Comparison of ENCODE assay signal across 10 cellular contexts in the genomic region with DNA sequence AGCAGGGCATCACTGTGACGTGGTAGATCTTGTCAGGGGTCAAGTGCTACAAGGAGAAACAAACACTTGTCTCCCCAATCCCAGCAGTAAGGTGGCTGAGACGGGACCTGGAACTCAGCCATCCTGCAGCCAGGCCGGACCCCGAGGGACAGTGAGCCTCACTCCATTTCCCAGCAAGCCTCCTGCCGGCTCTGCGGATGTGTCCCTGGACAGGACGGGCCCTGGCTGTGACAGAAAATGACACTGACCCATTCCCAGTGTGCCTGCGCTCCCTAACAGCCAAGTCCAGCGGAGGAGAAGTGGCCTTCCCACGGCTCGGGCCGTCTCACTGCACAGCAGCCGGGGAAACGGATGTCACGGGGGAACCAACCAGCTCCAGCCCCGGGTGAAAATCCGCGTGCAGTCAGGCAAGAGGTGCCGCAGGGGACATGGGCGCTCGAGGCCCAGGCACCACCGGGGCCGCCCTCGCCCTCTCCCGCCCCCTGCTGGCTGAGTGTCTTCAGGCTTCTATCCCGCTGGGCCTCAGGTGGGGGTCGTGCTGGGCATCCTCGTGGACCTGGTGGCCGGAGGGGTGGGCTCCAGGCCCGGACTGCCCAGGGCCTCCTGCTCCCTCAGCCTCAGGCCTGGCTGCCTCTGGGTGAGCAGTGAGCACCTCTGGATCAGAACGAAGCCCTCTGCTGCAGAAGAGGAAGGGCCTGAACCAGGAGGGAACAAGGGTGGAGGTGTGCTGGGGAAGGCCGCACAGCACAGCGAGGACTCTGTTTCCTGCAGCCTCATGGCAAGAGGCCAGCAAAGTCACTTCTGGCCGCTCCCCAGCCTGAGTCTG. TPM values are rescaled to one million over a fixed set of nuclear protein-coding genes. Genes with fewer than 3 reads are reported as not detected.
DNase-seq lines count a peak whose midpoint lies in the region; TF ChIP-seq lines count a peak whose summit lies in the region.
"Had no signal": no experiment of that assay in that cellular context is flagged by ENCODE, and none has a peak within 500 bp of the region (broad histone marks: within the 10 kb centered on the region; RNA-seq: fewer than 3 reads in every experiment).

No MANE protein-coding gene starts in this region.

- no peaks in the 10 kb centered on the region for H3K27me3 ChIP-seq in GM06990 (replicated peaks; ENCODE audit: control insufficient read depth, insufficient read depth, low read length)
- no peaks in the 10 kb centered on the region for H3K27me3 ChIP-seq in MM.1S (replicated peaks; ENCODE audit: insufficient read depth, low read length)
- no peaks in the 10 kb centered on the region for H3K27me3 ChIP-seq in parathyroid adenoma (ENCODE audit: control insufficient read depth, insufficient read depth, low read length)

- TF ChIP-seq CTCF in GM06990 (IDR thresholded peaks at IDR 0.05; ENCODE audit: insufficient read depth, low read length, poor library complexity, severe bottlenecking) (peak; percentile 58), MM.1S (IDR thresholded peaks at IDR 0.05; ENCODE audit: low read length) (peak; percentile 30), chondrocyte (IDR thresholded peaks at IDR 0.05) (peak; percentile 51), parathyroid adenoma (IDR thresholded peaks at IDR 0.05) (peak; percentile 15)

- H3K4me1 ChIP-seq in MM.1S (ENCODE audit: low read length) (peaks cover 32% of the 10 kb centered on the region), parathyroid adenoma (no peaks in the 10 kb centered on the region)

- no peaks in the 10 kb centered on the region for H3K4me1 Mint-ChIP-seq in chondrocyte (ENCODE audit: low read depth)
- H3K4me1 Mint-ChIP-seq: nephron had no signal

- H3K27me3 Mint-ChIP-seq in chondrocyte (ENCODE audit: low read depth) = no peaks in the 10 kb centered on the region

- H3K4me2 ChIP-seq in MM.1S (ENCODE audit: low read depth, low read length) (no peak overlapping the region), parathyroid adenoma (ENCODE audit: low read length) (no peak overlapping the region)

- H3K36me3 Mint-ChIP-seq in chondrocyte (ENCODE audit: low read depth) = peaks cover 8% of the 10 kb centered on the region

- H3K27ac Mint-ChIP-seq in chondrocyte (ENCODE audit: unreplicated experiment) = no peak overlapping the region
- H3K27ac Mint-ChIP-seq: nephron had no signal

- H3K79me2 ChIP-seq in MM.1S (ENCODE audit: low read length) (no peaks in the 10 kb centered on the region), parathyroid adenoma (no peaks in the 10 kb centered on the region)

- H3K4me3 ChIP-seq in GM06990 (replicated peaks; ENCODE audit: low read depth, low read length) (no peak overlapping the region), MM.1S (ENCODE audit: low read length) (no peak overlapping the region), parathyroid adenoma (ENCODE audit: low read depth, low read length) (no peak overlapping the region)

- no peaks in the 10 kb centered on the region for H4K20me1 ChIP-seq in MM.1S (ENCODE audit: insufficient read depth, low read length)

- H3K27ac ChIP-seq in MM.1S (ENCODE audit: low read length) (no peak overlapping the region), parathyroid adenoma (no peak overlapping the region)

- H3K9ac ChIP-seq in MM.1S (ENCODE audit: low read length) (no peak overlapping the region), parathyroid adenoma (no peak overlapping the region)

- H3K9me2 ChIP-seq in MM.1S (replicated peaks; ENCODE audit: insufficient read depth, low read length) = no peaks in the 10 kb centered on the region

- no peaks in the 10 kb centered on the region for H3K9me3 Mint-ChIP-seq in chondrocyte (ENCODE audit: low read depth)
- H3K9me3 Mint-ChIP-seq: nephron had no signal

- no peak overlapping the region for H3K4me3 Mint-ChIP-seq in chondrocyte (ENCODE audit: unreplicated experiment)
- H3K4me3 Mint-ChIP-seq: nephron had no signal

- DNase-seq in GM06990 (ENCODE audit: extremely low read depth, insufficient read length) (peak; percentile 26), MM.1S (no peak), chondrocyte (ENCODE audit: low spot score) (peak; percentile 87), NCI-H2029 treated with DMSO at 0.1 percent for 48 hours (lab: John Stamatoyannopoulos, UW) (no peak), NCI-H2196 (lab: John Stamatoyannopoulos, UW; ENCODE audit: unreplicated experiment) (no peak), NCI-H774 (lab: John Stamatoyannopoulos, UW) (no peak)
- DNase-seq: amniotic stem cell, NCI-H1092 had no signal

- no peaks in the 10 kb centered on the region for H3K9me3 ChIP-seq in MM.1S (replicated peaks; ENCODE audit: insufficient read depth, low read length)
- no peaks in the 10 kb centered on the region for H3K9me3 ChIP-seq in parathyroid adenoma (ENCODE audit: control insufficient read depth, low read length)

- peaks cover 25% of the 10 kb centered on the region for H3F3A ChIP-seq in MM.1S (ENCODE audit: insufficient read depth, low read length)

- H3K36me3 ChIP-seq in GM06990 (ENCODE audit: control insufficient read depth, insufficient read depth, low read length) = peaks cover 26% of the 10 kb centered on the region
- no peaks in the 10 kb centered on the region for H3K36me3 ChIP-seq in MM.1S (replicated peaks; ENCODE audit: insufficient read depth, low read length)
- no peaks in the 10 kb centered on the region for H3K36me3 ChIP-seq in parathyroid adenoma (ENCODE audit: control insufficient read depth, insufficient read depth, low read length)

- H2AFZ ChIP-seq in MM.1S (ENCODE audit: low read length) (no peak overlapping the region), parathyroid adenoma (no peak overlapping the region)

RNA-seq across cellular contexts. Expression of a gene that starts 6.7 kb away (rescaled TPM):
- total RNA-seq in chondrocyte = 7.9 to 20.6 TPM (median 15.0 TPM) in 3 replicates

RNA-seq across cellular contexts. Expression of a gene that starts 7.2 kb away (rescaled TPM):
- 20.5 to 26.6 TPM (median 22.1 TPM) in 3 replicates for total RNA-seq in chondrocyte

RNA-seq across cellular contexts. Expression of a gene that starts 7.4 kb away (rescaled TPM):
- 1.8 to 3.9 TPM (median 2.5 TPM) in 3 replicates for total RNA-seq in chondrocyte

RNA-seq across cellular contexts. Expression of a gene that starts 12.6 kb away (rescaled TPM):
- 31.6 to 42.4 TPM (median 38.2 TPM) in 3 replicates for total RNA-seq in chondrocyte

RNA-seq across cellular contexts. Expression of a gene that starts 18.7 kb away (rescaled TPM):
- 50.7 to 62.3 TPM (median 58.5 TPM) in 3 replicates for total RNA-seq in chondrocyte

Comparison
In these comparisons a context has a peak if more than half of its experiments do, and no peak if none do; other contexts are left out.
1. DNase-seq: peak in GM06990 (single experiment) and chondrocyte (single experiment); none in MM.1S (single experiment), NCI-H2029 treated with DMSO at 0.1 percent for 48 hours (single experiment), NCI-H2196 (single experiment) and NCI-H774 (single experiment).
2. Peak in every context shown above with its lines, with median percentiles within 50 percentile points of each other: CTCF ChIP-seq.